Comparison of ENCODE assay signal across 8 cellular contexts in the genomic region with DNA sequence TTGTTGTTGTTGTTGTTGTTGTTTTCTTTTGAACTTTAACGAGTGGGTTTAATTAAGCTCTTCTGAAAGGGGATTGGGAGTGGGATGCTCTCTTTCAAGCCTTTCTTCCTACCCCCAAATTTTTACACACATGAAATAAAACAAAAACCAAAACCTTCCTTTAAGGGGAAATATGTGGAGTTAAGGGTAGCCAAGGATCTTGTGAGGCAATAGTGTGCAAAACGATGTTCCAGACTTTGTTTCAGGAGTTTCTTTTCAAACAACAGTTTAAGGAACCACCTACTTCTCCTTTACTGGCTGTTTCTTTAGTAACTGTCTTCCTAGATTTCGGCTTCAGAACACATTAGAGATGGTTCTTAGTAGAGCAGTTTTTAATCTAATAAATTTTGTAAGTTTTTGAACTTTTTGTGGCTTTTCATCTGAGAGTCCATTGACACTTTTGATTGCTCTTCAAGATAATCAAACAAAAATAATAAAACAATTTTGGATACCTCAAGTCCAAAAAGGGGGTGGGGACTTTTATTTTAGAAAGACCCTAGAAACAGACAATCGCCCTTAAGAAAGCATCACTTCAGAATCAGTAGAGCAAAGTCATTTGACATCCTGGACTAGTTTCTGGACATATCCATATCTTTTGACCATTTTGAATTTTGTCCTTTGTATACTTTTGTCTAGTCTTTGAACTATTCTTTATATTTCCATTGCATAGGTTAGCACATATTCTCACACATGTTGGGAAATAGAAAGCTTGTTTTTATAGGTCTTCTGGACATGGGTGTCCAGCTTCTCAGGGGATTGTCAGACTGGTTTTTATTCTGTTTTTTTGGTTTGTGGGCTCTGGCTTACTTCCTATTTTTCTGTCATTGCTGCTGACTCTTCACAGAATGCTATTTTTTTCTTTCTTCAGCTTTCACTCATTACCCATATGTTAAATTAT. TPM values are rescaled to one million over a fixed set of nuclear protein-coding genes. Genes with fewer than 3 reads are reported as not detected.
A peak's percentile ranks its signal among the peaks of the same experiment; 100 is the strongest.
DNase-seq lines count a peak whose midpoint lies in the region; ATAC-seq, FAIRE-seq and TF ChIP-seq lines count a peak whose summit lies in the region.

No MANE protein-coding gene starts in this region.

- H3K4me1 ChIP-seq in testis (peaks cover 6% of the 10 kb centered on the region), HepG2 (ENCODE audit: insufficient read depth, low read length) (peaks cover 32% of the 10 kb centered on the region)
- peaks cover 4% of the 10 kb centered on the region for H3K4me1 ChIP-seq in effector memory CD4-positive, alpha-beta T cell (ENCODE audit: control insufficient read depth, insufficient read depth, low read length, poor library complexity, severe bottlenecking)

- H4K20me1 ChIP-seq in HepG2 (ENCODE audit: insufficient read depth, low read length) = no peaks in the 10 kb centered on the region

- H3K4me3 ChIP-seq in GM08714 (ENCODE audit: low read length) (peak overlapping the region; percentile 15; the same call in 1 of the 2 replicates), testis (no peak overlapping the region), HepG2 (replicated peaks in 1 of 3; ENCODE audit: insufficient read depth in 1 of 3, low read depth in 2 of 3, low read length in 3 of 3) (no peak overlapping the region)
- H3K4me3 ChIP-seq in effector memory CD4-positive, alpha-beta T cell (ENCODE audit: insufficient read depth, low read depth, low read length, poor library complexity, severe bottlenecking) = no peak overlapping the region

- TF ChIP-seq EP300 in HepG2 (IDR thresholded peaks at IDR 0.05; ENCODE audit: low read depth in 2 of 2, low read length in 2 of 2) (no peak), HepG2 (CRISPR knock-in tag; IDR thresholded peaks at IDR 0.05; ENCODE audit: borderline replicate concordance) (no peak)

- intact Hi-C loops in testis (cut with DNase I; ENCODE audit: low total_unique reads) = no loop called here
- intact Hi-C loops in HepG2 (cut with micrococcal nuclease; ENCODE audit: unreplicated experiment) = loop anchor here (5.0 kb wide), 1 partner anchor 795 kb away; no protein-coding TSS in a partner anchor

- peaks cover 65% of the 10 kb centered on the region for H3K79me2 ChIP-seq in HepG2 (ENCODE audit: insufficient read depth, low read length)

- DNase-seq in M059J (ENCODE audit: low read depth) = peak; percentile 18
- peak; percentile 23 to 67 for DNase-seq in erythroblast (lab: John Stamatoyannopoulos, UW)
- DNase-seq in testis = no peak
- no peak for DNase-seq in ecto neural progenitor cell (ENCODE audit: low spot score)
- no peak for DNase-seq in effector memory CD4-positive, alpha-beta T cell
- DNase-seq in HepG2 (ENCODE audit: low spot score) = no peak

- CTCF ChIA-PET in HepG2 (lab: Yijun Ruan, JAX; ENCODE audit: low intra/inter-chr PET ratio, low total read pairs) = no interaction called here

- 29 to 31% methylated on average over 4 of the region's 4 CpGs for WGBS in testis, 2 donors
- WGBS in HepG2 (ENCODE audit: low lambda C conversion rate) = 49% methylated on average over 4 of the region's 4 CpGs

- in situ Hi-C loops in HepG2 (cut with HindIII; ENCODE audit: extremely low pct_ligation_motif_present, low pct_unique_long_range_greater_than_20kb) = no loop called here

- no TSS peak for BruUV-seq in HepG2 (replicated peaks; lab: Mats Ljungman, UMichigan)

- no peak overlapping the region for H2AFZ ChIP-seq in HepG2 (ENCODE audit: low read length)

- no peak overlapping the region for H3K9ac ChIP-seq in HepG2 (ENCODE audit: insufficient read depth, low read depth, low read length)

- H3K36me3 ChIP-seq in testis (ENCODE audit: low read depth, missing control alignments) (no peaks in the 10 kb centered on the region), HepG2 (replicated peaks in 1 of 2; ENCODE audit: control insufficient read depth in 1 of 2, insufficient read depth in 2 of 2, low read length in 2 of 2) (no peaks in the 10 kb centered on the region)
- H3K36me3 ChIP-seq in effector memory CD4-positive, alpha-beta T cell (ENCODE audit: control insufficient read depth, insufficient read depth, low read length) = no peaks in the 10 kb centered on the region

- TF ChIP-seq POLR2A in erythroblast (IDR thresholded peaks at IDR 0.05; ENCODE audit: low read length) = no peak
- no peak for TF ChIP-seq POLR2A in testis (IDR thresholded peaks at IDR 0.05)
- no peak for TF ChIP-seq POLR2A in HepG2 (IDR thresholded peaks at IDR 0.05; ENCODE audit: insufficient read depth in 1 of 2, low read depth in 2 of 2, low read length in 2 of 2)

- peak overlapping the region; percentile 31 to 58 for H3K27ac ChIP-seq in testis
- H3K27ac ChIP-seq in effector memory CD4-positive, alpha-beta T cell (ENCODE audit: insufficient read depth, low read length, poor library complexity, severe bottlenecking) = no peak overlapping the region
- no peak overlapping the region for H3K27ac ChIP-seq in HepG2 (ENCODE audit: extremely low read length, insufficient read depth, low read length)

- peak; percentile 41 for ATAC-seq in GM21717 (IDR thresholded peaks at IDR 0.05; ENCODE audit: unreplicated experiment)
- ATAC-seq in HepG2 = no peak

- POLR2A ChIA-PET in HepG2 (lab: Yijun Ruan, JAX) = no interaction called here

- H3K4me2 ChIP-seq in HepG2 (ENCODE audit: low read depth, low read length) = no peak overlapping the region

- no peak for TF ChIP-seq CTCF in testis (IDR thresholded peaks at IDR 0.05)
- no peak for TF ChIP-seq CTCF in HepG2 (CRISPR knock-in tag; IDR thresholded peaks at IDR 0.05)

- H3K27me3 ChIP-seq in testis = no peaks in the 10 kb centered on the region
- no peaks in the 10 kb centered on the region for H3K27me3 ChIP-seq in effector memory CD4-positive, alpha-beta T cell (replicated peaks; ENCODE audit: control insufficient read depth, insufficient read depth, low read length, poor library complexity, severe bottlenecking)
- no peaks in the 10 kb centered on the region for H3K27me3 ChIP-seq in HepG2 (ENCODE audit: control insufficient read depth in 1 of 2, insufficient read depth in 2 of 2, low read length in 2 of 2)

- H3K9me3 ChIP-seq in testis (no peaks in the 10 kb centered on the region), HepG2 (ENCODE audit: low read length) (no peaks in the 10 kb centered on the region)
- no peaks in the 10 kb centered on the region for H3K9me3 ChIP-seq in effector memory CD4-positive, alpha-beta T cell (ENCODE audit: control insufficient read depth, low read length)

- FAIRE-seq in HepG2 (lab: Jason Lieb, UNC) = no peak

- no peak for TF ChIP-seq RAD21 in HepG2 (CRISPR knock-in tag; IDR thresholded peaks at IDR 0.05)

TF ChIP-seq in HepG2, 621 proteins besides CTCF, POLR2A, EP300 and RAD21 (continues in another document):
- TF ChIP-seq, protein P1, sequence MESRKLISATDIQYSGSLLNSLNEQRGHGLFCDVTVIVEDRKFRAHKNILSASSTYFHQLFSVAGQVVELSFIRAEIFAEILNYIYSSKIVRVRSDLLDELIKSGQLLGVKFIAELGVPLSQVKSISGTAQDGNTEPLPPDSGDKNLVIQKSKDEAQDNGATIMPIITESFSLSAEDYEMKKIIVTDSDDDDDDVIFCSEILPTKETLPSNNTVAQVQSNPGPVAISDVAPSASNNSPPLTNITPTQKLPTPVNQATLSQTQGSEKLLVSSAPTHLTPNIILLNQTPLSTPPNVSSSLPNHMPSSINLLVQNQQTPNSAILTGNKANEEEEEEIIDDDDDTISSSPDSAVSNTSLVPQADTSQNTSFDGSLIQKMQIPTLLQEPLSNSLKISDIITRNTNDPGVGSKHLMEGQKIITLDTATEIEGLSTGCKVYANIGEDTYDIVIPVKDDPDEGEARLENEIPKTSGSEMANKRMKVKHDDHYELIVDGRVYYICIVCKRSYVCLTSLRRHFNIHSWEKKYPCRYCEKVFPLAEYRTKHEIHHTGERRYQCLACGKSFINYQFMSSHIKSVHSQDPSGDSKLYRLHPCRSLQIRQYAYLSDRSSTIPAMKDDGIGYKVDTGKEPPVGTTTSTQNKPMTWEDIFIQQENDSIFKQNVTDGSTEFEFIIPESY (CRISPR knock-in tag; IDR thresholded peaks at IDR 0.05) = no peak
- TF ChIP-seq, protein P2, sequence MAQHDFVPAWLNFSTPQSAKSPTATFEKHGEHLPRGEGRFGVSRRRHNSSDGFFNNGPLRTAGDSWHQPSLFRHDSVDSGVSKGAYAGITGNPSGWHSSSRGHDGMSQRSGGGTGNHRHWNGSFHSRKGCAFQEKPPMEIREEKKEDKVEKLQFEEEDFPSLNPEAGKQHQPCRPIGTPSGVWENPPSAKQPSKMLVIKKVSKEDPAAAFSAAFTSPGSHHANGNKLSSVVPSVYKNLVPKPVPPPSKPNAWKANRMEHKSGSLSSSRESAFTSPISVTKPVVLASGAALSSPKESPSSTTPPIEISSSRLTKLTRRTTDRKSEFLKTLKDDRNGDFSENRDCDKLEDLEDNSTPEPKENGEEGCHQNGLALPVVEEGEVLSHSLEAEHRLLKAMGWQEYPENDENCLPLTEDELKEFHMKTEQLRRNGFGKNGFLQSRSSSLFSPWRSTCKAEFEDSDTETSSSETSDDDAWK (CRISPR knock-in tag; IDR thresholded peaks at IDR 0.05) = no peak
- TF ChIP-seq SSRP1 (CRISPR knock-in tag; IDR thresholded peaks at IDR 0.05) = no peak

RNA-seq across cellular contexts. Expression of a gene that starts 6.0 kb away (rescaled TPM):
- total RNA-seq in M059J (2014; rRNA removed; shearing (Covaris generic)) = 23.2 and 23.3 TPM in 2 replicates
- total RNA-seq in testis = 10 to 100 TPM; 71.3 to 85.0 TPM
- polyA plus RNA-seq in testis (ENCODE audit: insufficient read depth, low read depth, low replicate concordance) = 12.4 TPM
- total RNA-seq in HepG2 (2016; rRNA removed; fragmentation: Illumina TruSeq; extraction: Trizol) = 3.3 and 8.0 TPM in 2 replicates
- 17.2 and 18.6 TPM in 2 replicates for total RNA-seq in HepG2 (2016; cell fraction: cytosol; rRNA removed; fragmentation: Illumina TruSeq; extraction: Trizol; ENCODE audit: low read depth)
- 3.1 and 7.8 TPM in 2 replicates for total RNA-seq in HepG2 (2016; cell fraction: insoluble cytoplasmic fraction; rRNA removed; fragmentation: Illumina TruSeq; extraction: Trizol)
- 6.8 and 7.4 TPM in 2 replicates for total RNA-seq in HepG2 (2016; cell fraction: membrane; rRNA removed; fragmentation: Illumina TruSeq; extraction: Trizol)
- total RNA-seq in HepG2 (2016; cell fraction: nucleus; rRNA removed; fragmentation: Illumina TruSeq; extraction: Trizol) = 10.5 and 11.3 TPM in 2 replicates
- 4.1 and 5.8 TPM in 2 replicates for polyA plus RNA-seq in HepG2 (2011; rRNA removed)
- 4.0 and 6.9 TPM in 2 replicates for polyA plus RNA-seq in HepG2 (2011; cell fraction: cytosol; rRNA removed)
- 8.8 and 14.0 TPM in 2 replicates for polyA plus RNA-seq in HepG2 (2011; cell fraction: nucleus; rRNA removed)
- polyA plus RNA-seq in HepG2 (2012) = 6.9 and 8.8 TPM in 2 replicates
- polyA plus RNA-seq in HepG2 (2016; cell fraction: cytosol; fragmentation: Illumina TruSeq; extraction: Trizol; ENCODE audit: low read depth) = 0.35 and 0.37 TPM in 2 replicates
- polyA plus RNA-seq in HepG2 (2016; cell fraction: insoluble cytoplasmic fraction; fragmentation: Illumina TruSeq; extraction: Trizol; ENCODE audit: low read depth) = 3.8 and 4.1 TPM in 2 replicates
- polyA plus RNA-seq in HepG2 (2016; cell fraction: membrane; fragmentation: Illumina TruSeq; extraction: Trizol; ENCODE audit: low read depth) = 1.00 and 1.1 TPM in 2 replicates
- polyA plus RNA-seq in HepG2 (2016; cell fraction: nucleus; fragmentation: Illumina TruSeq; extraction: Trizol; ENCODE audit: insufficient read depth, low read depth) = 12.4 and 14.3 TPM in 2 replicates
- polyA minus RNA-seq in HepG2 (2011; rRNA and poly(A)+ RNA removed; ENCODE audit: low replicate concordance) = 35.4 and 74.5 TPM in 2 replicates
- 27.0 and 28.7 TPM in 2 replicates for polyA minus RNA-seq in HepG2 (2011; cell fraction: cytosol; rRNA and poly(A)+ RNA removed)
- polyA minus RNA-seq in HepG2 (2011; cell fraction: nucleus; rRNA and poly(A)+ RNA removed) = 32.8 and 47.2 TPM in 2 replicates

Comparison
In these comparisons a context has a peak if more than half of its experiments do, and no peak if none do; other contexts are left out.
1. DNase-seq: peak in M059J (single experiment) and erythroblast (2 of 2); none in testis (single experiment), ecto neural progenitor cell (single experiment), effector memory CD4-positive, alpha-beta T cell (0 of 3) and HepG2 (single experiment).
2. H3K27ac ChIP-seq: peak in testis (2 of 2); none in effector memory CD4-positive, alpha-beta T cell (single experiment) and HepG2 (single experiment).